ENCODE assay signal across 8 cellular contexts in genomic region chr11:74492974-74493815, GRCh38.
A peak's percentile ranks its signal among the peaks of the same experiment; 100 is the strongest.
DNase-seq lines count a peak whose midpoint lies in the region; ATAC-seq, FAIRE-seq and TF ChIP-seq lines count a peak whose summit lies in the region.

LIPT2 (minus strand) TSS chr11:74493724; CDS start chr11:74493703, 21 bp downstream.

- DNase-seq in ELF-1 (ENCODE audit: low read depth, low spot score) (peak; percentile 98), H54 (ENCODE audit: insufficient read length, low spot score) (peak; percentile 88), LoVo (ENCODE audit: low spot score) (peak; percentile 97), RWPE2 (ENCODE audit: low spot score) (peak; percentile 98), fibroblast of the conjunctiva (ENCODE audit: low read depth) (peak; percentile 96)
- peak; percentile 97 for DNase-seq in activated effector memory CD4-positive, alpha-beta T cell treated with Interleukin-2 at 50 U/mL for 16 hours
- peak; percentile 98 for DNase-seq in stimulated activated naive CD8-positive, alpha-beta T cell treated with anti-CD3 and anti-CD28 coated beads, Interleukin-15, Interleukin-2, amounts not matched to agents 100 U/mL and 50 U/mL, for 24 hours

- ATAC-seq in RWPE2 (ENCODE audit: low read depth) = peak; percentile 97
- ATAC-seq in stimulated activated naive CD8-positive, alpha-beta T cell treated with anti-CD3 and anti-CD28 coated beads, Interleukin-15, Interleukin-2, amounts not matched to agents 100 U/mL and 50 U/mL, for 24 hours = peak; percentile 99

- peaks cover 18% of the 10 kb centered on the region for H3K4me1 Mint-ChIP-seq in nephron

- H3K9me3 ChIP-seq in RWPE2 (ENCODE audit: severe bottlenecking) = no peaks in the 10 kb centered on the region

- peak within 1 kb of the TSS; percentile 85 for H3K4me3 ChIP-seq in RWPE2 (ENCODE audit: severe bottlenecking)

- peak; percentile 85 for TF ChIP-seq POLR2A in H54 (IDR thresholded peaks at IDR 0.05; ENCODE audit: low read depth, low read length)

- peaks cover 27% of the 10 kb centered on the region for H3K9me3 Mint-ChIP-seq in nephron

- no peaks in the 10 kb centered on the region for H3K27me3 Mint-ChIP-seq in nephron (ENCODE audit: low read depth)

- peak within 1 kb of the TSS; percentile 83 to 87 (median 85) for H3K4me3 Mint-ChIP-seq in nephron

- no peaks in the 10 kb centered on the region for H3K27me3 ChIP-seq in RWPE2 (ENCODE audit: insufficient read depth, poor library complexity, severe bottlenecking)

- peaks cover 36% of the 10 kb centered on the region for H3K36me3 Mint-ChIP-seq in nephron (ENCODE audit: low read depth)

- peaks cover 3% of the 10 kb centered on the region for H3K4me1 ChIP-seq in RWPE2 (ENCODE audit: insufficient read depth, poor library complexity, severe bottlenecking)

- peak; percentile 43 for FAIRE-seq in H54 (lab: Jason Lieb, UNC)

- H3K36me3 ChIP-seq in RWPE2 (ENCODE audit: low read depth) = no peaks in the 10 kb centered on the region

- TF ChIP-seq CTCF in RWPE2 (IDR thresholded peaks at IDR 0.05; ENCODE audit: poor library complexity, severe bottlenecking) (no peak), nephron (IDR thresholded peaks at IDR 0.05; ENCODE audit: unreplicated experiment in 3 of 3) (no peak)

- H3K27ac Mint-ChIP-seq in nephron = peak within 1 kb of the TSS; percentile 59 to 88 (median 84)

- peak within 1 kb of the TSS; percentile 84 for H3K27ac ChIP-seq in RWPE2 (ENCODE audit: poor library complexity, severe bottlenecking)

Comparison
In these comparisons a context has a peak if more than half of its experiments do, and no peak if none do; other contexts are left out.
1. Peak in every context shown above with its lines: DNase-seq, ATAC-seq, H3K4me3 ChIP-seq and H3K27ac ChIP-seq.